Comparison of ENCODE assay signal across 1 cellular context in genomic region chr1:22711591-22712501, GRCh38.
TF ChIP-seq lines count a peak whose summit lies in the region.

No MANE protein-coding gene starts in this region.

TF ChIP-seq in HEK293, 187 proteins besides CTCF, POLR2A, EP300 and RAD21 (continued from another document and continues in another):
- TF ChIP-seq, protein P1, sequence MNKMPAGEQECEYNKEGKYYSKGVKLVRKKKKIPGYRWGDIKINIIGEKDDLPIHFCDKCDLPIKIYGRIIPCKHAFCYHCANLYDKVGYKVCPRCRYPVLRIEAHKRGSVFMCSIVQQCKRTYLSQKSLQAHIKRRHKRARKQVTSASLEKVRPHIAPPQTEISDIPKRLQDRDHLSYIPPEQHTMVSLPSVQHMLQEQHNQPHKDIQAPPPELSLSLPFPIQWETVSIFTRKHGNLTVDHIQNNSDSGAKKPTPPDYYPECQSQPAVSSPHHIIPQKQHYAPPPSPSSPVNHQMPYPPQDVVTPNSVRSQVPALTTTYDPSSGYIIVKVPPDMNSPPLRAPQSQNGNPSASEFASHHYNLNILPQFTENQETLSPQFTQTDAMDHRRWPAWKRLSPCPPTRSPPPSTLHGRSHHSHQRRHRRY (tag by site-specific recombination; IDR thresholded peaks at IDR 0.05): no peak
- TF ChIP-seq GLIS2 (tag by site-specific recombination; IDR thresholded peaks at IDR 0.05) (peak; percentile 39; the same call in 1 of the 2 replicates), ZBTB11 (tag by site-specific recombination; conservative IDR thresholded peaks at IDR 0.05; ENCODE audit: low read depth) (no peak), ZNF214 (tag by site-specific recombination; IDR thresholded peaks at IDR 0.05; ENCODE audit: borderline replicate concordance) (no peak), ZNF16 (tag by site-specific recombination; IDR thresholded peaks at IDR 0.05; ENCODE audit: low read depth) (no peak), ZFHX2 (tag by site-specific recombination; conservative IDR thresholded peaks at IDR 0.05) (no peak), ZNF600 (tag by site-specific recombination; IDR thresholded peaks at IDR 0.05) (0 out of 2 replicates have a peak, but pooled peaks have one; percentile 59), ZBTB48 (tag by site-specific recombination; IDR thresholded peaks at IDR 0.05) (peak; percentile 69), ZNF76 (tag by site-specific recombination; IDR thresholded peaks at IDR 0.05; ENCODE audit: borderline replicate concordance, low read depth) (no peak), ZNF571 (tag by site-specific recombination; IDR thresholded peaks at IDR 0.05) (no peak), ZFP3 (tag by site-specific recombination; IDR thresholded peaks at IDR 0.05; ENCODE audit: low read depth) (no peak), INSM2 (tag by site-specific recombination; IDR thresholded peaks at IDR 0.05) (no peak), ZNF624 (tag by site-specific recombination; IDR thresholded peaks at IDR 0.05) (no peak), GLI2 (tag by site-specific recombination; IDR thresholded peaks at IDR 0.05; ENCODE audit: borderline replicate concordance, low read depth) (no peak), ZNF138 (tag by site-specific recombination; IDR thresholded peaks at IDR 0.05; ENCODE audit: borderline replicate concordance) (no peak), ZBTB20 (tag by site-specific recombination; IDR thresholded peaks at IDR 0.05) (peak; percentile 40; the same call in 1 of the 2 replicates), PRDM4 (tag by site-specific recombination; IDR thresholded peaks at IDR 0.05) (no peak), ZIC2 (tag by site-specific recombination; IDR thresholded peaks at IDR 0.05) (peak; percentile 60), OVOL3 (tag by site-specific recombination; IDR thresholded peaks at IDR 0.05) (no peak), ZNF184 (tag by site-specific recombination; IDR thresholded peaks at IDR 0.05) (no peak), ZNF548 (tag by site-specific recombination; IDR thresholded peaks at IDR 0.05) (no peak), ZNF473 (tag by site-specific recombination; IDR thresholded peaks at IDR 0.05) (no peak), ZNF843 (tag by site-specific recombination; IDR thresholded peaks at IDR 0.05) (no peak), ZNF501 (tag by site-specific recombination; IDR thresholded peaks at IDR 0.05) (no peak), ZNF580 (tag by site-specific recombination; IDR thresholded peaks at IDR 0.05) (no peak)
- TF ChIP-seq, protein P2, sequence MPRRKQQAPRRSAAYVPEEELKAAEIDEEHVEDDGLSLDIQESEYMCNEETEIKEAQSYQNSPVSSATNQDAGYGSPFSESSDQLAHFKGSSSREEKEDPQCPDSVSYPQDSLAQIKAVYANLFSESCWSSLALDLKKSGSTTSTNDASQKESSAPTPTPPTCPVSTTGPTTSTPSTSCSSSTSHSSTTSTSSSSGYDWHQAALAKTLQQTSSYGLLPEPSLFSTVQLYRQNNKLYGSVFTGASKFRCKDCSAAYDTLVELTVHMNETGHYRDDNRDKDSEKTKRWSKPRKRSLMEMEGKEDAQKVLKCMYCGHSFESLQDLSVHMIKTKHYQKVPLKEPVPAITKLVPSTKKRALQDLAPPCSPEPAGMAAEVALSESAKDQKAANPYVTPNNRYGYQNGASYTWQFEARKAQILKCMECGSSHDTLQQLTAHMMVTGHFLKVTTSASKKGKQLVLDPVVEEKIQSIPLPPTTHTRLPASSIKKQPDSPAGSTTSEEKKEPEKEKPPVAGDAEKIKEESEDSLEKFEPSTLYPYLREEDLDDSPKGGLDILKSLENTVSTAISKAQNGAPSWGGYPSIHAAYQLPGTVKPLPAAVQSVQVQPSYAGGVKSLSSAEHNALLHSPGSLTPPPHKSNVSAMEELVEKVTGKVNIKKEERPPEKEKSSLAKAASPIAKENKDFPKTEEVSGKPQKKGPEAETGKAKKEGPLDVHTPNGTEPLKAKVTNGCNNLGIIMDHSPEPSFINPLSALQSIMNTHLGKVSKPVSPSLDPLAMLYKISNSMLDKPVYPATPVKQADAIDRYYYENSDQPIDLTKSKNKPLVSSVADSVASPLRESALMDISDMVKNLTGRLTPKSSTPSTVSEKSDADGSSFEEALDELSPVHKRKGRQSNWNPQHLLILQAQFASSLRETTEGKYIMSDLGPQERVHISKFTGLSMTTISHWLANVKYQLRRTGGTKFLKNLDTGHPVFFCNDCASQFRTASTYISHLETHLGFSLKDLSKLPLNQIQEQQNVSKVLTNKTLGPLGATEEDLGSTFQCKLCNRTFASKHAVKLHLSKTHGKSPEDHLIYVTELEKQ (tag by site-specific recombination; IDR thresholded peaks at IDR 0.05; ENCODE audit: borderline replicate concordance): no peak
- TF ChIP-seq, protein P3, sequence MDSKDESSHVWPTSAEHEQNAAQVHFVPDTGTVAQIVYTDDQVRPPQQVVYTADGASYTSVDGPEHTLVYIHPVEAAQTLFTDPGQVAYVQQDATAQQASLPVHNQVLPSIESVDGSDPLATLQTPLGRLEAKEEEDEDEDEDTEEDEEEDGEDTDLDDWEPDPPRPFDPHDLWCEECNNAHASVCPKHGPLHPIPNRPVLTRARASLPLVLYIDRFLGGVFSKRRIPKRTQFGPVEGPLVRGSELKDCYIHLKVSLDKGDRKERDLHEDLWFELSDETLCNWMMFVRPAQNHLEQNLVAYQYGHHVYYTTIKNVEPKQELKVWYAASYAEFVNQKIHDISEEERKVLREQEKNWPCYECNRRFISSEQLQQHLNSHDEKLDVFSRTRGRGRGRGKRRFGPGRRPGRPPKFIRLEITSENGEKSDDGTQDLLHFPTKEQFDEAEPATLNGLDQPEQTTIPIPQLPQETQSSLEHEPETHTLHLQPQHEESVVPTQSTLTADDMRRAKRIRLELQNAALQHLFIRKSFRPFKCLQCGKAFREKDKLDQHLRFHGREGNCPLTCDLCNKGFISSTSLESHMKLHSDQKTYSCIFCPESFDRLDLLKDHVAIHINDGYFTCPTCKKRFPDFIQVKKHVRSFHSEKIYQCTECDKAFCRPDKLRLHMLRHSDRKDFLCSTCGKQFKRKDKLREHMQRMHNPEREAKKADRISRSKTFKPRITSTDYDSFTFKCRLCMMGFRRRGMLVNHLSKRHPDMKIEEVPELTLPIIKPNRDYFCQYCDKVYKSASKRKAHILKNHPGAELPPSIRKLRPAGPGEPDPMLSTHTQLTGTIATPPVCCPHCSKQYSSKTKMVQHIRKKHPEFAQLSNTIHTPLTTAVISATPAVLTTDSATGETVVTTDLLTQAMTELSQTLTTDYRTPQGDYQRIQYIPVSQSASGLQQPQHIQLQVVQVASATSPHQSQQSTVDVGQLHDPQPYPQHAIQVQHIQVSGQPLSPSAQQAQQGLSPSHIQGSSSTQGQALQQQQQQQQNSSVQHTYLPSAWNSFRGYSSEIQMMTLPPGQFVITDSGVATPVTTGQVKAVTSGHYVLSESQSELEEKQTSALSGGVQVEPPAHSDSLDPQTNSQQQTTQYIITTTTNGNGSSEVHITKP (tag by site-specific recombination; IDR thresholded peaks at IDR 0.05): no peak
- TF ChIP-seq, protein P4, sequence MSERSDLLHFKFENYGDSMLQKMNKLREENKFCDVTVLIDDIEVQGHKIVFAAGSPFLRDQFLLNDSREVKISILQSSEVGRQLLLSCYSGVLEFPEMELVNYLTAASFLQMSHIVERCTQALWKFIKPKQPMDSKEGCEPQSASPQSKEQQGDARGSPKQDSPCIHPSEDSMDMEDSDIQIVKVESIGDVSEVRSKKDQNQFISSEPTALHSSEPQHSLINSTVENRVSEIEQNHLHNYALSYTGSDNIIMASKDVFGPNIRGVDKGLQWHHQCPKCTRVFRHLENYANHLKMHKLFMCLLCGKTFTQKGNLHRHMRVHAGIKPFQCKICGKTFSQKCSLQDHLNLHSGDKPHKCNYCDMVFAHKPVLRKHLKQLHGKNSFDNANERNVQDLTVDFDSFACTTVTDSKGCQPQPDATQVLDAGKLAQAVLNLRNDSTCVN (tag by site-specific recombination; optimal IDR thresholded peaks at IDR 0.05): peak; percentile 50
- TF ChIP-seq, protein P5, sequence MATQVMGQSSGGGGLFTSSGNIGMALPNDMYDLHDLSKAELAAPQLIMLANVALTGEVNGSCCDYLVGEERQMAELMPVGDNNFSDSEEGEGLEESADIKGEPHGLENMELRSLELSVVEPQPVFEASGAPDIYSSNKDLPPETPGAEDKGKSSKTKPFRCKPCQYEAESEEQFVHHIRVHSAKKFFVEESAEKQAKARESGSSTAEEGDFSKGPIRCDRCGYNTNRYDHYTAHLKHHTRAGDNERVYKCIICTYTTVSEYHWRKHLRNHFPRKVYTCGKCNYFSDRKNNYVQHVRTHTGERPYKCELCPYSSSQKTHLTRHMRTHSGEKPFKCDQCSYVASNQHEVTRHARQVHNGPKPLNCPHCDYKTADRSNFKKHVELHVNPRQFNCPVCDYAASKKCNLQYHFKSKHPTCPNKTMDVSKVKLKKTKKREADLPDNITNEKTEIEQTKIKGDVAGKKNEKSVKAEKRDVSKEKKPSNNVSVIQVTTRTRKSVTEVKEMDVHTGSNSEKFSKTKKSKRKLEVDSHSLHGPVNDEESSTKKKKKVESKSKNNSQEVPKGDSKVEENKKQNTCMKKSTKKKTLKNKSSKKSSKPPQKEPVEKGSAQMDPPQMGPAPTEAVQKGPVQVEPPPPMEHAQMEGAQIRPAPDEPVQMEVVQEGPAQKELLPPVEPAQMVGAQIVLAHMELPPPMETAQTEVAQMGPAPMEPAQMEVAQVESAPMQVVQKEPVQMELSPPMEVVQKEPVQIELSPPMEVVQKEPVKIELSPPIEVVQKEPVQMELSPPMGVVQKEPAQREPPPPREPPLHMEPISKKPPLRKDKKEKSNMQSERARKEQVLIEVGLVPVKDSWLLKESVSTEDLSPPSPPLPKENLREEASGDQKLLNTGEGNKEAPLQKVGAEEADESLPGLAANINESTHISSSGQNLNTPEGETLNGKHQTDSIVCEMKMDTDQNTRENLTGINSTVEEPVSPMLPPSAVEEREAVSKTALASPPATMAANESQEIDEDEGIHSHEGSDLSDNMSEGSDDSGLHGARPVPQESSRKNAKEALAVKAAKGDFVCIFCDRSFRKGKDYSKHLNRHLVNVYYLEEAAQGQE (tag by site-specific recombination; IDR thresholded peaks at IDR 0.05): no peak
- TF ChIP-seq, protein P6, sequence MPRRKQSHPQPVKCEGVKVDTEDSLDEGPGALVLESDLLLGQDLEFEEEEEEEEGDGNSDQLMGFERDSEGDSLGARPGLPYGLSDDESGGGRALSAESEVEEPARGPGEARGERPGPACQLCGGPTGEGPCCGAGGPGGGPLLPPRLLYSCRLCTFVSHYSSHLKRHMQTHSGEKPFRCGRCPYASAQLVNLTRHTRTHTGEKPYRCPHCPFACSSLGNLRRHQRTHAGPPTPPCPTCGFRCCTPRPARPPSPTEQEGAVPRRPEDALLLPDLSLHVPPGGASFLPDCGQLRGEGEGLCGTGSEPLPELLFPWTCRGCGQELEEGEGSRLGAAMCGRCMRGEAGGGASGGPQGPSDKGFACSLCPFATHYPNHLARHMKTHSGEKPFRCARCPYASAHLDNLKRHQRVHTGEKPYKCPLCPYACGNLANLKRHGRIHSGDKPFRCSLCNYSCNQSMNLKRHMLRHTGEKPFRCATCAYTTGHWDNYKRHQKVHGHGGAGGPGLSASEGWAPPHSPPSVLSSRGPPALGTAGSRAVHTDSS (tag by site-specific recombination; IDR thresholded peaks at IDR 0.05): no peak
